10 cellular contexts compared by ENCODE assay signal in the genomic region with DNA sequence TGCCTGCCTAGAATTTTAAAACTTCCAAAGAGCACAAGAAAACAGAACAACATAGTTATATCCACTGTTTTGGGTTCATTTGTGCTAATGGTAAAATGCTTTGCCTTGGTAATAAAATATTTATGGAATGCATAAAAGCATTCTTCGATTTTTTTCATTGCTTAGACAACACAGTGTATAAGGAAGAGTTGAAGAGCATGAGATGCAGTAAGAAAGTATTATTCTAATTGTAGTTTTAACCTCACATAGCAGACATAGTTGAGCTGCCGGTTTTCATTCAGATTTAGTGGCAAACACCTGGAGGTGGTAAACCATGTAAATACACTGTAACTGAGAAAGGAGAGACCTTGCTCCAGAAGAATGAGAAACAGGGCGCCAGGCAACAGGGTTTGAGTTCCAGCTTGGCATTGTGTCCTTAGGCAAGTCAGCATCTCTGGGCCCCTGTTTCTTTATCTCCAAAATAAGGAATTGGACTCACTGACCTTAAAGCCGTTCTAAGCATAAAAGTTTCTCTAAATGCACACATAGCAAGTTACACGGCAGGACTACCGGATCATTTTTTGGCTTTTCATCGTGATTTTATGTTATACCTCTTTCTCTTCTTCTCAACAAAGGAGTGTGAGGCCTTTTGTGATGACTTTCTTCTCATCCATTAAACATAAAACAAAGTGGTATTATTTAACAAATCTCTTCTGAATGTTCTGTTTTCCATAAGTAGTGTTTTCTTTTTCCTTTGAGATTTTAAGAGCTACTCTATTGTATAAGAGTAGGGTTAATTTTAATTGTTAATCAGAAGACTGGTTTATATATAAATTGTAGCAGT. TPM values are rescaled to one million over a fixed set of nuclear protein-coding genes. Genes with fewer than 3 reads are reported as not detected.
DNase-seq lines count a peak whose midpoint lies in the region; ATAC-seq and TF ChIP-seq lines count a peak whose summit lies in the region.
"Had no signal": no experiment of that assay in that cellular context is flagged by ENCODE, and none has a peak within 500 bp of the region (broad histone marks: within the 10 kb centered on the region; RNA-seq: fewer than 3 reads in every experiment).

No MANE protein-coding gene starts in this region.

- H3K27me3 ChIP-seq in ACC112 (ENCODE audit: insufficient read depth, low read length) (no peaks in the 10 kb centered on the region), H9 (ENCODE audit: insufficient read depth, low read length) (no peaks in the 10 kb centered on the region), mesenchymal stem cell (ENCODE audit: control insufficient read depth in 1 of 2, insufficient read depth in 1 of 2, low read length in 2 of 2) (no peaks in the 10 kb centered on the region)

- no peak overlapping the region for H3T11ph ChIP-seq in H9 (ENCODE audit: low read length)

- H3K27ac Mint-ChIP-seq in H9, result peak overlapping the region; percentile 96 to 100 (median 100)

- H3K9ac ChIP-seq in H9 (ENCODE audit: extremely low read depth, insufficient read length, low read length) (peak overlapping the region; percentile 60), mesenchymal stem cell (ENCODE audit: low read length) (peak overlapping the region; percentile 68)

- H3K14ac ChIP-seq in H9 (ENCODE audit: insufficient read depth, low read length) (no peak overlapping the region), mesenchymal stem cell (ENCODE audit: low read length in 2 of 2) (no peak overlapping the region)

- H3K18ac ChIP-seq in H9 (ENCODE audit: insufficient read length, low read depth, low read length) (no peak overlapping the region), mesenchymal stem cell (ENCODE audit: low read depth in 1 of 2, low read length in 2 of 2) (no peak overlapping the region)

- no peak overlapping the region for H3K4ac ChIP-seq in H9 (ENCODE audit: low read depth, low read length)
- no peak overlapping the region for H3K4ac ChIP-seq in mesenchymal stem cell (ENCODE audit: low read depth in 1 of 2, low read length in 2 of 2)

- H3K4me3 Mint-ChIP-seq in H9, result peak overlapping the region; percentile 75 to 99

- H3K9me3 ChIP-seq in H9 (ENCODE audit: control insufficient read depth, low read depth, low read length), result no peaks in the 10 kb centered on the region
- H3K9me3 ChIP-seq in mesenchymal stem cell (ENCODE audit: control insufficient read depth, low read length), result no peaks in the 10 kb centered on the region

- no peak overlapping the region for H2BK20ac ChIP-seq in H9 (ENCODE audit: low read depth, low read length, poor library complexity, severe bottlenecking)

- no peaks in the 10 kb centered on the region for H3K27me3 Mint-ChIP-seq in H9 (ENCODE audit: low read depth)

- H4K20me1 ChIP-seq in H9 (ENCODE audit: control insufficient read depth, insufficient read depth, insufficient read length), result no peaks in the 10 kb centered on the region

- peaks cover 11 to 57% (median 50%) of the 10 kb centered on the region in 3 experiments for H3K36me3 Mint-ChIP-seq in H9 (ENCODE audit: insufficient read depth in 1 of 3, low read depth in 3 of 3)

- peaks cover 98% of the 10 kb centered on the region for H3K79me2 ChIP-seq in ACC112 (ENCODE audit: control insufficient read depth, insufficient read depth, low read length, unreplicated experiment)
- H3K79me2 ChIP-seq in H9 (ENCODE audit: insufficient read depth, low read length), result peaks cover 59% of the 10 kb centered on the region

- H3K4me3 ChIP-seq in ACC112 (ENCODE audit: low read depth, low read length), result peak overlapping the region; percentile 36
- H3K4me3 ChIP-seq in mesenchymal stem cell (ENCODE audit: insufficient read depth in 1 of 2, low read depth in 1 of 2, low read length in 2 of 2), result peak overlapping the region in 1 of 2 experiments; percentile 45
- peak overlapping the region in 1 of 2 donors; percentile 9 for H3K4me3 ChIP-seq in foreskin fibroblast (ENCODE audit: low read depth in 1 of 2, low read length in 2 of 2)

- TF ChIP-seq CTCF in H9 (conservative IDR thresholded peaks at IDR 0.05), result no peak
- TF ChIP-seq CTCF in foreskin fibroblast (IDR thresholded peaks at IDR 0.05; ENCODE audit: low read depth, low read length), result no peak

- no peaks in the 10 kb centered on the region for H3K9me3 Mint-ChIP-seq in H9

- DNase-seq in H9 (peak; percentile 82), caudate nucleus (lab: John Stamatoyannopoulos, UW) (peak in 3 of 61 donors; percentile 1 to 4 (median 4)), mesenchymal stem cell (no peak), AML-193 (lab: John Stamatoyannopoulos, UW) (no peak), foreskin fibroblast (no peak), NCI-H226 (no peak)
- DNase-seq: activated effector memory CD4-positive, alpha-beta T cell treated with anti-CD3 and anti-CD28 coated beads, Interleukin-2, amount 50 U/mL, for 16 hours; NCI-H1930 had no signal

- peak overlapping the region; percentile 80 for H3K4me2 ChIP-seq in H9 (ENCODE audit: insufficient read depth, insufficient read length, low read length)
- H3K4me2 ChIP-seq in mesenchymal stem cell (ENCODE audit: low read length, poor library complexity, severe bottlenecking), result peak overlapping the region; percentile 30

- no peaks in the 10 kb centered on the region for H3K79me1 ChIP-seq in H9 (ENCODE audit: insufficient read depth, low read depth, low read length, poor library complexity, severe bottlenecking)
- peaks cover 5% of the 10 kb centered on the region for H3K79me1 ChIP-seq in mesenchymal stem cell (replicated peaks; ENCODE audit: low read length, poor library complexity, severe bottlenecking)

- H2BK5ac ChIP-seq in H9 (ENCODE audit: insufficient read length, low read length) (no peak overlapping the region), mesenchymal stem cell (ENCODE audit: low read depth, low read length, poor library complexity, severe bottlenecking) (no peak overlapping the region)

- H3K23me2 ChIP-seq in H9 (ENCODE audit: insufficient read length, low read depth, low read length, poor library complexity, severe bottlenecking), result peaks cover 10% of the 10 kb centered on the region

- H2BK15ac ChIP-seq in H9 (ENCODE audit: low read depth, low read length) (no peak overlapping the region), mesenchymal stem cell (ENCODE audit: low read depth, poor library complexity, severe bottlenecking) (no peak overlapping the region)

- H2AFZ ChIP-seq in ACC112 (ENCODE audit: low read length, unreplicated experiment) (no peak overlapping the region), H9 (ENCODE audit: low read length) (no peak overlapping the region), mesenchymal stem cell (ENCODE audit: low read depth, low read length) (no peak overlapping the region)

- H2AK5ac ChIP-seq in H9 (ENCODE audit: insufficient read length, low read length) (no peak overlapping the region), mesenchymal stem cell (ENCODE audit: low read length, severe bottlenecking) (no peak overlapping the region)

- H4K91ac ChIP-seq in H9 (ENCODE audit: insufficient read length, low read depth, low read length) (no peak overlapping the region), mesenchymal stem cell (ENCODE audit: low read length) (no peak overlapping the region)

- H2BK120ac ChIP-seq in H9 (ENCODE audit: low read depth, low read length, poor library complexity, severe bottlenecking) (no peak overlapping the region), mesenchymal stem cell (ENCODE audit: low read depth, low read length) (no peak overlapping the region)

- H4K8ac ChIP-seq in H9 (replicated peaks; ENCODE audit: insufficient read length, low read depth, low read length) (no peak overlapping the region), mesenchymal stem cell (ENCODE audit: low read length) (no peak overlapping the region)

- peaks cover 94% of the 10 kb centered on the region in 2 experiments for H3K4me1 Mint-ChIP-seq in H9

- H3K36me3 ChIP-seq in ACC112 (ENCODE audit: insufficient read depth, low read length), result peaks cover 14% of the 10 kb centered on the region
- no peaks in the 10 kb centered on the region for H3K36me3 ChIP-seq in mesenchymal stem cell (ENCODE audit: control insufficient read depth in 1 of 2, insufficient read depth in 2 of 2, low read depth in 1 of 2, low read length in 2 of 2)

- H3K27ac ChIP-seq in ACC112 (ENCODE audit: low read depth, low read length), result peak overlapping the region; percentile 42
- peak overlapping the region; percentile 99 for H3K27ac ChIP-seq in H9 (ENCODE audit: insufficient read length, low read depth, low read length)
- peak overlapping the region; percentile 58 for H3K27ac ChIP-seq in caudate nucleus (ENCODE audit: low read depth, low read length)
- H3K27ac ChIP-seq in mesenchymal stem cell (ENCODE audit: low read length, poor library complexity, severe bottlenecking), result peak overlapping the region; percentile 71

- WGBS in H9 (ENCODE audit: extremely low coverage, insufficient read length, low lambda C conversion rate), result no CpG with 5 or more reads among the region's 7 CpGs
- 38% methylated on average over 7 of the region's 7 CpGs for WGBS in mesenchymal stem cell

- H2BK12ac ChIP-seq in H9 (ENCODE audit: insufficient read length, low read depth, low read length), result peak overlapping the region; percentile 47
- H2BK12ac ChIP-seq in mesenchymal stem cell (ENCODE audit: low read length in 2 of 2), result no peak overlapping the region

- H3K23ac ChIP-seq in H9 (ENCODE audit: insufficient read length, low read depth, low read length), result no peak overlapping the region
- H3K23ac ChIP-seq in mesenchymal stem cell (ENCODE audit: low read length in 2 of 2), result no peak overlapping the region

- peaks cover 79% of the 10 kb centered on the region for H3K4me1 ChIP-seq in ACC112 (ENCODE audit: control insufficient read depth, insufficient read depth, low read length, unreplicated experiment)
- H3K4me1 ChIP-seq in H9 (ENCODE audit: insufficient read depth, low read length), result peaks cover 24% of the 10 kb centered on the region
- H3K4me1 ChIP-seq in mesenchymal stem cell (ENCODE audit: control insufficient read depth, insufficient read depth, low read depth, low read length), result peaks cover 2% of the 10 kb centered on the region

- no peak for ATAC-seq in HG02678 (IDR thresholded peaks at IDR 0.05; ENCODE audit: unreplicated experiment)

- no peak overlapping the region for H4K5ac ChIP-seq in H9 (ENCODE audit: insufficient read length, low read depth, low read length)

- no peak overlapping the region for H3K56ac ChIP-seq in H9 (ENCODE audit: insufficient read length, low read depth, low read length)

RNA-seq across cellular contexts. Expression of gene UGP2, which starts 7.9 kb away (rescaled TPM):
- 848 and 883 TPM in 2 replicates for total RNA-seq in H9 (2021)
- polyA plus RNA-seq in mesenchymal stem cell (2013, experiment 1 of 2), result 101 TPM
- 106 TPM for polyA plus RNA-seq in mesenchymal stem cell (2013, experiment 2 of 2)

Comparison
In these comparisons a context has a peak if more than half of its experiments do, and no peak if none do; other contexts are left out.
1. H3K27ac ChIP-seq: peak in every context shown above with its lines; median percentile 99 in H9; 71 in mesenchymal stem cell; 58 in caudate nucleus; 42 in ACC112.